8 cellular contexts compared by ENCODE assay signal in genomic region chr7:67176730-67177129, GRCh38.
DNase-seq lines count a peak whose midpoint lies in the region; ATAC-seq, FAIRE-seq and TF ChIP-seq lines count a peak whose summit lies in the region.
"Not testable (repeated sequence)": the region's sequence is repeated elsewhere in the genome, so short reads cannot be mapped to it uniquely, and the experiment has no call there.

No MANE protein-coding gene starts in this region.

- not testable (repeated sequence) for H3K4me1 ChIP-seq in GM23338 (ENCODE audit: insufficient read depth); Loucy (ENCODE audit: insufficient read depth, low read length, poor library complexity, severe bottlenecking); heart left ventricle

- TF ChIP-seq POLR2A in heart left ventricle (IDR thresholded peaks at IDR 0.05), result not testable (repeated sequence)

- H3F3A ChIP-seq in GM23338 (replicated peaks; ENCODE audit: low read depth); Loucy (ENCODE audit: low read depth): not testable (repeated sequence)

- not testable (repeated sequence) for H2AFZ ChIP-seq in GM23338; Loucy (ENCODE audit: low read length)

- TF ChIP-seq CTCF in GM06990 (IDR thresholded peaks at IDR 0.05; ENCODE audit: insufficient read depth, low read length, poor library complexity, severe bottlenecking), result peak; percentile 20
- TF ChIP-seq CTCF in GM23338 (conservative IDR thresholded peaks at IDR 0.05; ENCODE audit: low read depth in 2 of 2), result peak; percentile 37 to 42
- TF ChIP-seq CTCF in Loucy (conservative IDR thresholded peaks at IDR 0.05; ENCODE audit: low read length), result peak; percentile 29; the same call in 1 of the 2 replicates
- TF ChIP-seq CTCF in WTC11 (IDR thresholded peaks at IDR 0.05), result not testable (repeated sequence)
- peak in 11 of 12 donors; percentile 5 to 47 (median 34) for TF ChIP-seq CTCF in heart left ventricle (IDR thresholded peaks at IDR 0.05)
- peak; percentile 12 for TF ChIP-seq CTCF in nephron progenitor cell (IDR thresholded peaks at IDR 0.05)

- H3K36me3 Mint-ChIP-seq in GM23338 (ENCODE audit: low read depth); WTC11; effector memory CD8-positive, alpha-beta T cell (ENCODE audit: insufficient read depth); nephron progenitor cell (ENCODE audit: low read depth): not testable (repeated sequence)

- H3K36me3 ChIP-seq in GM06990 (ENCODE audit: control insufficient read depth, insufficient read depth, low read length); GM23338 (ENCODE audit: insufficient read depth); Loucy (ENCODE audit: insufficient read depth, low read length); heart left ventricle: not testable (repeated sequence)

- H3K9me3 ChIP-seq in Loucy (ENCODE audit: insufficient read depth, low read depth, low read length); heart left ventricle: not testable (repeated sequence)

- intact Hi-C loops in heart left ventricle (cut with DNase I), result not testable (repeated sequence)

- H3K27me3 ChIP-seq in GM06990 (replicated peaks; ENCODE audit: control insufficient read depth, insufficient read depth, low read length); GM23338 (ENCODE audit: insufficient read depth); Loucy (ENCODE audit: insufficient read depth, low read length, poor library complexity, severe bottlenecking); heart left ventricle: not testable (repeated sequence)

- H3K9me3 Mint-ChIP-seq in GM23338; WTC11; effector memory CD8-positive, alpha-beta T cell; nephron progenitor cell: not testable (repeated sequence)

- POLR2A ChIA-PET in WTC11 (lab: Charles Lee), result not testable (repeated sequence)

- ATAC-seq in GM23338 (peak; percentile 72), WTC11 (peak; percentile 83), heart left ventricle (peak in 2 of 4 donors; percentile 58 to 75)
- ATAC-seq in effector memory CD8-positive, alpha-beta T cell (replicated peaks), result peak; percentile 39

- peak; percentile 95 for FAIRE-seq in A204.1 (lab: Jason Lieb, UNC)

- H3K4me3 Mint-ChIP-seq in GM23338; WTC11; effector memory CD8-positive, alpha-beta T cell; nephron progenitor cell: not testable (repeated sequence)

- H3K4me2 ChIP-seq in GM23338; Loucy (ENCODE audit: low read depth, low read length, poor library complexity, severe bottlenecking): not testable (repeated sequence)

- H4K20me1 ChIP-seq in GM23338 (replicated peaks; ENCODE audit: insufficient read depth); Loucy (ENCODE audit: insufficient read depth, low read length, poor library complexity, severe bottlenecking): not testable (repeated sequence)

- WGBS in heart left ventricle, 4 donors, result 15 to 32% (median 30%) methylated on average over 6 of the region's 6 CpGs

- CTCF ChIA-PET in WTC11 (lab: Charles Lee), result not testable (repeated sequence)

- DNase-seq in GM06990 (ENCODE audit: extremely low read depth, insufficient read length); GM23338 (ENCODE audit: low spot score); WTC11 (ENCODE audit: low spot score); effector memory CD8-positive, alpha-beta T cell; heart left ventricle; nephron progenitor cell: not testable (repeated sequence)

- not testable (repeated sequence) for H3K27me3 Mint-ChIP-seq in GM23338 (ENCODE audit: insufficient read depth, low read depth, poor library complexity); WTC11 (ENCODE audit: low read depth); effector memory CD8-positive, alpha-beta T cell; nephron progenitor cell (ENCODE audit: low read depth, poor library complexity)

- not testable (repeated sequence) for H3K9me2 ChIP-seq in GM23338 (ENCODE audit: insufficient read depth); Loucy (replicated peaks; ENCODE audit: low read depth, low read length)

- not testable (repeated sequence) for H3K9ac ChIP-seq in Loucy (ENCODE audit: low read depth, low read length, poor library complexity, severe bottlenecking)

- not testable (repeated sequence) for H3K79me2 ChIP-seq in GM23338 (replicated peaks; ENCODE audit: insufficient read depth); Loucy (ENCODE audit: insufficient read depth, low read length)

- H3K27ac ChIP-seq in GM23338 (ENCODE audit: low read depth); heart left ventricle: not testable (repeated sequence)

- H3K4me3 ChIP-seq in GM06990 (replicated peaks; ENCODE audit: low read depth, low read length); GM23338; Loucy (ENCODE audit: low read length, poor library complexity, severe bottlenecking); heart left ventricle: not testable (repeated sequence)

- H3K27ac Mint-ChIP-seq in GM23338; WTC11; effector memory CD8-positive, alpha-beta T cell; nephron progenitor cell: not testable (repeated sequence)

- H3K4me1 Mint-ChIP-seq in GM23338 (peaks cover 13% of the 10 kb centered on the region), WTC11 (peaks cover 12% of the 10 kb centered on the region)
- not testable (repeated sequence) for H3K4me1 Mint-ChIP-seq in effector memory CD8-positive, alpha-beta T cell (ENCODE audit: low read depth in 2 of 2); nephron progenitor cell
